ENCODE assay signal across 9 cellular contexts in the genomic region with DNA sequence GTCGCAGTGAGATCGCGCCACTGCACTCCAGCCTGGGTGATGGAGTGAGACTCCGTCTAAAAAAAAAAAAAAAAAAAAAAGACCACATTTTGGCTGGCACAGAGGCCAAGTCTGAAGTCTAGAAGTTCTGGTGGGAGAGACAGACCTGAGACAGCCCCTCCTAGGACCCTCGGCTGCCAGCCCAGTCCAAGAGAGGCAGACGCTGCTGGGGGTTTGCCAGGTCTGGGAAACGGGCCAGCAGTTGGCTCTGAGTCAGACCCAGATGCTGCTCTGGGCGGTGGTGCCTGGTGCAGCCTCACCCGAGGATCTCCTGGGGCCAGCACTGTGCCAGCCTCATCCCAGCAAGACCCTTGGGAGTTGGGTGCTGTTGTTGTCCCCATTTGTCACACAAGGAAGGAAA. TPM values are rescaled to one million over a fixed set of nuclear protein-coding genes. Genes with fewer than 3 reads are reported as not detected.
DNase-seq lines count a peak whose midpoint lies in the region; ATAC-seq and TF ChIP-seq lines count a peak whose summit lies in the region.
"Had no signal": no experiment of that assay in that cellular context is flagged by ENCODE, and none has a peak within 500 bp of the region (broad histone marks: within the 10 kb centered on the region; RNA-seq: fewer than 3 reads in every experiment).

No MANE protein-coding gene starts in this region.

- CTCF ChIA-PET in T-cell (lab: Charles Lee), result interaction anchor here (0.6 to 0.7 kb wide), 2 partner anchors 84 to 497 kb away, joined by 3 to 4 read pairs; no protein-coding TSS in a partner anchor

- H3K27ac Mint-ChIP-seq in HFFc6, result no peak overlapping the region
- H3K27ac Mint-ChIP-seq in glutamatergic neuron (ENCODE audit: unreplicated experiment), result peak overlapping the region; percentile 48
- no peak overlapping the region for H3K27ac Mint-ChIP-seq in T-cell

- peaks cover 4 to 21% (median 12%) of the 10 kb centered on the region in 4 donors for H3K4me1 ChIP-seq in stomach
- H3K4me1 ChIP-seq in esophagus muscularis mucosa, result peaks cover 0 to 10% (median 8%) of the 10 kb centered on the region in 4 donors

- H3K9me3 ChIP-seq in stomach, result no peaks in the 10 kb centered on the region
- no peaks in the 10 kb centered on the region for H3K9me3 ChIP-seq in esophagus muscularis mucosa

- ATAC-seq in SK-N-SH treated with all-trans-retinoic acid at 6 μM for 48 hours (peak; percentile 88), T-cell (replicated peaks in 1 of 4) (no peak), GM19328 (IDR thresholded peaks at IDR 0.05; ENCODE audit: unreplicated experiment) (no peak)

- no peaks in the 10 kb centered on the region for H3K9me3 Mint-ChIP-seq in HFFc6
- peaks cover 9% of the 10 kb centered on the region for H3K9me3 Mint-ChIP-seq in glutamatergic neuron (ENCODE audit: unreplicated experiment)
- H3K9me3 Mint-ChIP-seq in T-cell, result no peaks in the 10 kb centered on the region

- H3K4me3 Mint-ChIP-seq in HFFc6, result no peak overlapping the region
- H3K4me3 Mint-ChIP-seq in glutamatergic neuron (ENCODE audit: unreplicated experiment), result no peak overlapping the region
- no peak overlapping the region for H3K4me3 Mint-ChIP-seq in T-cell

- TF ChIP-seq EP300 in stomach (IDR thresholded peaks at IDR 0.05) (no peak), esophagus muscularis mucosa (IDR thresholded peaks at IDR 0.05) (no peak)

- H3K27ac ChIP-seq in stomach (peak overlapping the region; percentile 38 to 74 (median 51)), esophagus muscularis mucosa (replicated peaks in 1 of 4) (no peak overlapping the region)

- intact Hi-C loops in stomach (cut with DNase I; ENCODE audit: low total_unique reads) (no loop called here), esophagus muscularis mucosa (cut with DNase I) (no loop called here)

- DNase-seq in HFFc6, result peak; percentile 46
- no peak for DNase-seq in glutamatergic neuron
- DNase-seq in stomach, result peak; percentile 91
- DNase-seq in stimulated activated CD4-positive, alpha-beta T cell treated with anti-CD3 and anti-CD28 coated beads, Interleukin-4, amount 100 ng/mL, for 4 hours, result no peak
- no peak for DNase-seq in T-cell
- no peak for DNase-seq in esophagus muscularis mucosa (ENCODE audit: extremely low spot score)
- DNase-seq: stimulated activated naive CD4-positive, alpha-beta T cell treated with Interleukin-2 at 50 U/mL for 16 hours had no signal

- no peak for TF ChIP-seq POLR2A in stomach (IDR thresholded peaks at IDR 0.05)
- TF ChIP-seq POLR2A in esophagus muscularis mucosa (IDR thresholded peaks at IDR 0.05; ENCODE audit: low read depth), result no peak

- peaks cover 6% of the 10 kb centered on the region for H3K4me1 Mint-ChIP-seq in HFFc6 (ENCODE audit: low read depth)
- peaks cover 23% of the 10 kb centered on the region for H3K4me1 Mint-ChIP-seq in glutamatergic neuron (ENCODE audit: low read depth, unreplicated experiment)
- H3K4me1 Mint-ChIP-seq in T-cell, result peaks cover 24 to 43% (median 25%) of the 10 kb centered on the region in 3 donors

- H3K4me3 ChIP-seq in stomach (no peak overlapping the region), esophagus muscularis mucosa (no peak overlapping the region)

- H3K36me3 ChIP-seq in stomach, result no peaks in the 10 kb centered on the region
- H3K36me3 ChIP-seq in esophagus muscularis mucosa, result no peaks in the 10 kb centered on the region

- H3K27me3 ChIP-seq in stomach, result no peaks in the 10 kb centered on the region
- no peaks in the 10 kb centered on the region for H3K27me3 ChIP-seq in esophagus muscularis mucosa

- H3K27me3 Mint-ChIP-seq in HFFc6 (ENCODE audit: insufficient read depth), result peaks cover 19% of the 10 kb centered on the region
- peaks cover 3% of the 10 kb centered on the region for H3K27me3 Mint-ChIP-seq in glutamatergic neuron (ENCODE audit: unreplicated experiment)
- H3K27me3 Mint-ChIP-seq in T-cell, result no peaks in the 10 kb centered on the region

- POLR2A ChIA-PET in T-cell (lab: Charles Lee), result no interaction called here

- TF ChIP-seq CTCF in HFFc6 (IDR thresholded peaks at IDR 0.05), result no peak
- TF ChIP-seq CTCF in glutamatergic neuron (IDR thresholded peaks at IDR 0.05; ENCODE audit: partially characterized antibody, unreplicated experiment), result no peak
- TF ChIP-seq CTCF in stomach (IDR thresholded peaks at IDR 0.05), result no peak
- no peak for TF ChIP-seq CTCF in esophagus muscularis mucosa (IDR thresholded peaks at IDR 0.05)

- H3K36me3 Mint-ChIP-seq in HFFc6 (ENCODE audit: low read depth) (no peaks in the 10 kb centered on the region), glutamatergic neuron (ENCODE audit: unreplicated experiment) (no peaks in the 10 kb centered on the region), T-cell (peaks cover 38% of the 10 kb centered on the region)

- 19 to 28% (median 21%) methylated on average over 8 to 9 of the region's 9 CpGs for WGBS in stomach, 5 donors
- 29% methylated on average over 9 of the region's 9 CpGs for WGBS in esophagus muscularis mucosa

TF ChIP-seq in SK-N-SH treated with all-trans-retinoic acid at 6 μM for 48 hours, 23 proteins besides CTCF, POLR2A, EP300 and RAD21:
- 0 out of 2 replicates have a peak, but pooled peaks have one; percentile 24 for TF ChIP-seq TCF4 (CRISPR knock-in tag; IDR thresholded peaks at IDR 0.05; ENCODE audit: borderline replicate concordance)
- no peak for TF ChIP-seq PPARA (CRISPR knock-in tag; IDR thresholded peaks at IDR 0.05; ENCODE audit: borderline replicate concordance)

RNA-seq across cellular contexts. Expression of a gene that starts 5.8 kb away (rescaled TPM):
- total RNA-seq in HFFc6 (2021; fragmentation: NEBNext Ultra II Directional; extraction: Animal tissue kit (Norgen Biotek cat#: 25700)), result 1 to 10 TPM in 1 of 6 experiments, under 1 TPM in 5; 0.31 to 1.1 (median 0.40) TPM
- total RNA-seq in glutamatergic neuron (ENCODE audit: unreplicated experiment), result 45.2 TPM
- total RNA-seq in stomach, result 1 to 10 TPM in 3 of 5 donors, under 1 TPM in 1, not detected in 1; 0.55 to 9.3 (median 2.0) TPM
- polyA plus RNA-seq in stomach, result under 1 TPM; 0.53 to 0.92 (median 0.75) TPM
- total RNA-seq in T-cell, result 100 to 1,000 TPM in 3 of 5 donors, 10 to 100 TPM in 2; 63.0 to 129 (median 118) TPM
- 1 to 10 TPM; 1.6 to 2.9 (median 1.9) TPM for total RNA-seq in esophagus muscularis mucosa

RNA-seq across cellular contexts. Expression of a gene that starts 37.8 kb away (rescaled TPM):
- total RNA-seq in HFFc6 (2021; fragmentation: NEBNext Ultra II Directional; extraction: Animal tissue kit (Norgen Biotek cat#: 25700)), result not detected
- total RNA-seq in glutamatergic neuron (ENCODE audit: unreplicated experiment) (not detected), stomach (100 to 1,000 TPM in 1 of 5 donors, 10 to 100 TPM in 4; 11.9 to 117 (median 25.7) TPM), T-cell (1 to 10 TPM in 1 of 5 donors, under 1 TPM in 4; 0.12 to 1.2 (median 0.79) TPM), esophagus muscularis mucosa (under 1 TPM; 0.33 to 0.84 (median 0.62) TPM)
- 10 to 100 TPM; 11.3 to 39.3 (median 11.3) TPM for polyA plus RNA-seq in stomach

RNA-seq across cellular contexts. Expression of a gene that starts 37.8 kb away (rescaled TPM):
- total RNA-seq in HFFc6 (2021; fragmentation: NEBNext Ultra II Directional; extraction: Animal tissue kit (Norgen Biotek cat#: 25700)), result 10 to 100 TPM; 56.0 to 77.9 (median 68.2) TPM
- 111 TPM for total RNA-seq in glutamatergic neuron (ENCODE audit: unreplicated experiment)
- 100 to 1,000 TPM in 1 of 5 donors, 10 to 100 TPM in 3, 1 to 10 TPM in 1; 8.3 to 193 (median 67.1) TPM for total RNA-seq in stomach
- polyA plus RNA-seq in stomach, result 10 to 100 TPM; 14.9 to 25.2 (median 25.0) TPM
- total RNA-seq in T-cell, result 10 to 100 TPM; 32.8 to 78.5 (median 66.0) TPM
- total RNA-seq in esophagus muscularis mucosa, result 10 to 100 TPM; 24.1 to 50.9 (median 35.9) TPM

Comparison
In these comparisons a context has a peak if more than half of its experiments do, and no peak if none do; other contexts are left out.
1. DNase-seq: peak in HFFc6 (single experiment) and stomach (single experiment); none in glutamatergic neuron (single experiment), stimulated activated CD4-positive, alpha-beta T cell treated with anti-CD3 and anti-CD28 coated beads, Interleukin-4, amount 100 ng/mL, for 4 hours (0 of 2), T-cell (0 of 34) and esophagus muscularis mucosa (single experiment).
2. H3K27ac ChIP-seq: peak in stomach (5 of 5); none in esophagus muscularis mucosa (0 of 4).
3. RNA of a gene that starts 37.8 kb away (total RNA-seq): 11.9 to 117 TPM in stomach; 0.33 to 0.84 TPM in esophagus muscularis mucosa, 0.12 to 1.2 TPM in T-cell, not detected in HFFc6 and not detected in glutamatergic neuron (single experiment); every median in the first group is over 4 times any median in the second.